10 cellular contexts compared by ENCODE assay signal in the genomic region with DNA sequence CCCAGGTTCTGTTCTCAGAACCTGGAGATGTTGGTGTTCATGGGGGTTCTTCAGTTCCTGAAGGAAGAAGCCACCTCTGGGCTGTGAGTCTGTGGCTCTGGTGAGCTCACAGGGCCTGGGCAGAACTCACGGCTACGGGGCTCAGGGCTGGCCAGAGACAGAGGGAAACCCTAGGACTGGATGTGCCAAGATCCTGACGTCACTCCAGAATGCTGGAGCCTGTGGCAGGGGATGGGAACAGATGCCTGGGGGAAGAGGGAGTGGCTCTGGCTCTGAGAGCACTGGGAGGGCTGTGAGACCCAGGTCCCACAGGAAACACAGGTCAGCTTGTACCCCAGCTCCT. TPM values are rescaled to one million over a fixed set of nuclear protein-coding genes. Genes with fewer than 3 reads are reported as not detected.
DNase-seq lines count a peak whose midpoint lies in the region; ATAC-seq and TF ChIP-seq lines count a peak whose summit lies in the region.
"Had no signal": no experiment of that assay in that cellular context is flagged by ENCODE, and none has a peak within 500 bp of the region (broad histone marks: within the 10 kb centered on the region; RNA-seq: fewer than 3 reads in every experiment).

A gene (minus strand): TSS at position 214 of the 343 bp plus-strand sequence.

- TF ChIP-seq CTCF in stomach (IDR thresholded peaks at IDR 0.05) (no peak), sigmoid colon (IDR thresholded peaks at IDR 0.05) (no peak)

- H3K27ac Mint-ChIP-seq in CD4-positive, alpha-beta memory T cell: peak within 1 kb of the TSS in 2 of 7 donors; percentile 42 to 52
- peak within 1 kb of the TSS; percentile 86 for H3K27ac Mint-ChIP-seq in central memory CD8-positive, alpha-beta T cell (ENCODE audit: low read depth)
- H3K27ac Mint-ChIP-seq in memory B cell: peak within 1 kb of the TSS; percentile 4

- WGBS in stomach, 5 donors: 17 to 48% (median 38%) methylated on average over 1 to 3 of the region's 3 CpGs
- 43 to 67% methylated on average over 3 of the region's 3 CpGs for WGBS in sigmoid colon, 2 donors

- H3K36me3 ChIP-seq in CD4-positive, alpha-beta memory T cell (ENCODE audit: insufficient read depth, low read length): no peaks in the 10 kb centered on the region
- H3K36me3 ChIP-seq in stomach (no peaks in the 10 kb centered on the region), sigmoid colon (no peaks in the 10 kb centered on the region)

- H3K36me3 Mint-ChIP-seq in CD4-positive, alpha-beta memory T cell: no peaks in the 10 kb centered on the region
- no peaks in the 10 kb centered on the region for H3K36me3 Mint-ChIP-seq in central memory CD8-positive, alpha-beta T cell (ENCODE audit: insufficient read depth)
- H3K36me3 Mint-ChIP-seq in memory B cell: no peaks in the 10 kb centered on the region

- TF ChIP-seq POLR2A in stomach (IDR thresholded peaks at IDR 0.05) (no peak), sigmoid colon (IDR thresholded peaks at IDR 0.05) (no peak)

- no peaks in the 10 kb centered on the region for H3K9me3 Mint-ChIP-seq in CD4-positive, alpha-beta memory T cell
- no peaks in the 10 kb centered on the region for H3K9me3 Mint-ChIP-seq in central memory CD8-positive, alpha-beta T cell
- no peaks in the 10 kb centered on the region for H3K9me3 Mint-ChIP-seq in memory B cell

- DNase-seq in CD4-positive, alpha-beta memory T cell: no peak
- DNase-seq in NCI-H1694 (lab: John Stamatoyannopoulos, UW): peak; percentile 83
- DNase-seq in central memory CD8-positive, alpha-beta T cell (ENCODE audit: low spot score in 2 of 2): no peak
- DNase-seq in memory B cell (ENCODE audit: low spot score in 2 of 2): no peak
- no peak for DNase-seq in stomach
- no peak for DNase-seq in sigmoid colon
- no peak for DNase-seq in pons (ENCODE audit: low spot score)
- DNase-seq: occipital lobe, RPMI8226 had no signal

- POLR2A ChIA-PET in CD4-positive, alpha-beta memory T cell (lab: Charles Lee; ENCODE audit: partially characterized antibody): no interaction called here

- CTCF ChIA-PET in CD4-positive, alpha-beta memory T cell (lab: Charles Lee; ENCODE audit: partially characterized antibody): interaction anchor here (1.4 kb wide), 1 partner anchor 25 kb away, joined by 4 read pairs; no protein-coding TSS in a partner anchor

- no peaks in the 10 kb centered on the region for H3K9me3 ChIP-seq in CD4-positive, alpha-beta memory T cell (ENCODE audit: control insufficient read depth in 1 of 2, low read length in 2 of 2)
- H3K9me3 ChIP-seq in stomach (no peaks in the 10 kb centered on the region), sigmoid colon (no peaks in the 10 kb centered on the region)

- no peaks in the 10 kb centered on the region for H3K27me3 ChIP-seq in CD4-positive, alpha-beta memory T cell (ENCODE audit: insufficient read depth, low read length)
- no peaks in the 10 kb centered on the region for H3K27me3 ChIP-seq in stomach
- H3K27me3 ChIP-seq in sigmoid colon: no peaks in the 10 kb centered on the region

- H3K4me1 Mint-ChIP-seq in CD4-positive, alpha-beta memory T cell: peaks cover 4 to 5% (median 5%) of the 10 kb centered on the region in 4 donors
- H3K4me1 Mint-ChIP-seq in central memory CD8-positive, alpha-beta T cell: peaks cover 7% of the 10 kb centered on the region
- H3K4me1 Mint-ChIP-seq in memory B cell: peaks cover 5% of the 10 kb centered on the region

- no peak within 1 kb of the TSS for H3K4me3 ChIP-seq in CD4-positive, alpha-beta memory T cell (ENCODE audit: low read length in 2 of 2)
- H3K4me3 ChIP-seq in stomach (no peak within 1 kb of the TSS), sigmoid colon (no peak within 1 kb of the TSS)

- H3K27ac ChIP-seq in CD4-positive, alpha-beta memory T cell (ENCODE audit: low read depth, low read length): no peak within 1 kb of the TSS
- H3K27ac ChIP-seq in stomach (no peak within 1 kb of the TSS), sigmoid colon (no peak within 1 kb of the TSS)

- no peak for ATAC-seq in central memory CD8-positive, alpha-beta T cell (replicated peaks; ENCODE audit: extremely low read depth, poor library complexity, severe bottlenecking)
- ATAC-seq in memory B cell (ENCODE audit: low read depth) (no peak), GM21529 (IDR thresholded peaks at IDR 0.05; ENCODE audit: unreplicated experiment) (no peak)

- no peaks in the 10 kb centered on the region for H3K4me1 ChIP-seq in CD4-positive, alpha-beta memory T cell (ENCODE audit: insufficient read depth, low read length)
- peaks cover 0 to 12% (median 2%) of the 10 kb centered on the region in 4 donors for H3K4me1 ChIP-seq in stomach
- no peaks in the 10 kb centered on the region for H3K4me1 ChIP-seq in sigmoid colon

- H3K27me3 Mint-ChIP-seq in CD4-positive, alpha-beta memory T cell: peaks cover 0 to 3% of the 10 kb centered on the region in 2 donors
- H3K27me3 Mint-ChIP-seq in central memory CD8-positive, alpha-beta T cell: no peaks in the 10 kb centered on the region
- H3K27me3 Mint-ChIP-seq in memory B cell: peaks cover 7% of the 10 kb centered on the region

- intact Hi-C loops in CD4-positive, alpha-beta memory T cell (cut with micrococcal nuclease): no loop called here
- intact Hi-C loops in stomach (cut with DNase I; ENCODE audit: low total_unique reads) (no loop called here), sigmoid colon (cut with DNase I) (no loop called here)

- peak within 1 kb of the TSS; percentile 17 to 73 (median 54) for H3K4me3 Mint-ChIP-seq in CD4-positive, alpha-beta memory T cell
- peak within 1 kb of the TSS; percentile 75 for H3K4me3 Mint-ChIP-seq in central memory CD8-positive, alpha-beta T cell
- H3K4me3 Mint-ChIP-seq in memory B cell: no peak within 1 kb of the TSS

- TF ChIP-seq EP300 in stomach (IDR thresholded peaks at IDR 0.05) (no peak), sigmoid colon (IDR thresholded peaks at IDR 0.05) (no peak)

RNA-seq across cellular contexts. Expression of the gene that starts here (rescaled TPM):
- under 1 TPM; 0.84 to 0.91 TPM for total RNA-seq in CD4-positive, alpha-beta memory T cell
- under 1 TPM; 0.55 to 0.82 TPM for polyA plus RNA-seq in CD4-positive, alpha-beta memory T cell
- total RNA-seq in stomach: 1 to 10 TPM in 1 of 5 donors, under 1 TPM in 2, not detected in 2; 0.29 to 3.6 (median 0.37) TPM
- polyA plus RNA-seq in stomach: under 1 TPM in 2 of 3 donors, not detected in 1; 0.06 to 0.18 TPM
- total RNA-seq in sigmoid colon: under 1 TPM in 1 of 4 donors, not detected in 3; 0.71 TPM
- under 1 TPM in 1 of 3 donors, not detected in 2; 0.32 TPM for polyA plus RNA-seq in sigmoid colon
